In the genomic region with DNA sequence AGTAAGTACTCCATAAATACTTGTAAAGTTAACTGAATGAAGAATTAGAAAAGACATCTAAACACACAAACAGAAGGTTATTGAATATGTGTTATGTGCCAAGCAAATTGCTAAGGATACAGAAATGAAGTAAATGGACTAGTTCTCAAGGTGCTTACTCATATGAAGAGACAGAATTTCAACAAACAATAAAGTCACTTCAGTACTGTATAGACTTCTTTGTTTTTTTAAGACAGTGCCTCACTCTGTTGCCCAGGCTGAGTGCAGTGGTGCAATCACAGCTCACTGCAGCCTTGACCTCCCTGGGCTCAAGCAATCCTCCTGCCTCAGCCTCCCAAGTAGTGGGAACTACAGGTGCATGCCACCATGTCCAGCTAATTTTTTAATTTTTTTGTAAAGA, we compare ENCODE assay signal across 22 cellular contexts.
"Had no signal": no experiment of that assay in that cellular context is flagged by ENCODE, and none has a peak within 500 bp of the region (broad histone marks: within the 10 kb centered on the region; RNA-seq: fewer than 3 reads in every experiment).

No MANE protein-coding gene starts in this region.

- H3K9me3 Mint-ChIP-seq: endodermal cell; nephron progenitor cell; stimulated activated naive CD8-positive, alpha-beta T cell treated with anti-CD3 and anti-CD28 coated beads, Interleukin-15, Interleukin-2, amounts not matched to agents 100 ng/mL and 50 ng/mL, for 24 hours had no signal

- H3K9me3 ChIP-seq: right atrium auricular region, sigmoid colon, testis, tibial nerve, upper lobe of right lung had no signal

- H3K27ac Mint-ChIP-seq: endodermal cell; nephron progenitor cell; stimulated activated naive CD8-positive, alpha-beta T cell treated with anti-CD3 and anti-CD28 coated beads, Interleukin-15, Interleukin-2, amounts not matched to agents 100 ng/mL and 50 ng/mL, for 24 hours had no signal

- ATAC-seq: left colon, left ventricle myocardium superior, upper lobe of right lung had no signal

- H3K27me3 ChIP-seq: foreskin keratinocyte, right atrium auricular region, sigmoid colon, testis, tibial nerve, upper lobe of right lung had no signal

- H3K4me3 ChIP-seq: coronary artery, lung, right atrium auricular region, sigmoid colon, testis, tibial nerve, upper lobe of right lung had no signal

- H3K4me1 ChIP-seq: right atrium auricular region, sigmoid colon, testis, tibial nerve, upper lobe of right lung had no signal

- H3K27ac ChIP-seq: coronary artery, foreskin keratinocyte, right atrium auricular region, sigmoid colon, testis, tibial nerve, upper lobe of right lung had no signal

- H3K36me3 ChIP-seq: right atrium auricular region, sigmoid colon, tibial nerve, upper lobe of right lung had no signal

- H3K4me3 Mint-ChIP-seq: endodermal cell; nephron progenitor cell; stimulated activated naive CD8-positive, alpha-beta T cell treated with anti-CD3 and anti-CD28 coated beads, Interleukin-15, Interleukin-2, amounts not matched to agents 100 ng/mL and 50 ng/mL, for 24 hours had no signal

- DNase-seq: effector CD4-positive, alpha-beta T cell; endodermal cell; erythroblast; head of caudate nucleus; hippocampal formation; left colon; left ventricle myocardium superior; midbrain; nephron progenitor cell; posterior cingulate gyrus; sigmoid colon; small intestine; stimulated activated CD4-positive, alpha-beta T cell treated with anti-CD3 and anti-CD28 coated beads, Interleukin-12 subunit alpha, Interleukin-12 subunit beta, amount 100 ng/mL, for 4 hours; stimulated activated CD4-positive, alpha-beta T cell treated with anti-CD3 and anti-CD28 coated beads, Interleukin-2, amount 100 ng/mL, for 48 hours; testis; upper lobe of right lung had no signal

- H3K27me3 Mint-ChIP-seq: stimulated activated naive CD8-positive, alpha-beta T cell treated with anti-CD3 and anti-CD28 coated beads, Interleukin-15, Interleukin-2, amounts not matched to agents 100 ng/mL and 50 ng/mL, for 24 hours had no signal
